Comparison of ENCODE assay signal across 1 cellular context in the genomic region with DNA sequence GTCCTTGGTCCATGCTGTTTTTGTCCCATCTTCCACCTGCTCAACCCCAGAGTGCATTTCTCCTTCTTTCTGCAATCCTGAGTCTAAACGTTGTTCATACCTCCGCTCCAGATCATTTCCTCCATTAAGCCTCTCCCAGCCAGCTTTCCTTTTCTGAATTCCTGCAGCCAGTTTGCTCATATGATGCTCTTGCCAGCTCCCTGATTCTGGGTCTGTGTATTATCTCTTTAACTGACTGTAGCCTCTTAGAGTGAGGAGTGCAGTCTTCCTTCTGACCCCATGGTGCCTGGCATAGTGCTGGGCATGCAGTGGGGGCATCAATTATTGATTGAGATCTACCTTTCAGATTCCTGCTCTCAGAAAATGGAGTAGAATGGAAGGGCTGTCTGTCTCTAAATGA.
TF ChIP-seq lines count a peak whose summit lies in the region.

No MANE protein-coding gene starts in this region.

TF ChIP-seq in IMR-90, 13 proteins besides CTCF, POLR2A, EP300 and RAD21 (continued from another document):
- TF ChIP-seq, protein P1, sequence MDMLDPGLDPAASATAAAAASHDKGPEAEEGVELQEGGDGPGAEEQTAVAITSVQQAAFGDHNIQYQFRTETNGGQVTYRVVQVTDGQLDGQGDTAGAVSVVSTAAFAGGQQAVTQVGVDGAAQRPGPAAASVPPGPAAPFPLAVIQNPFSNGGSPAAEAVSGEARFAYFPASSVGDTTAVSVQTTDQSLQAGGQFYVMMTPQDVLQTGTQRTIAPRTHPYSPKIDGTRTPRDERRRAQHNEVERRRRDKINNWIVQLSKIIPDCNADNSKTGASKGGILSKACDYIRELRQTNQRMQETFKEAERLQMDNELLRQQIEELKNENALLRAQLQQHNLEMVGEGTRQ (IDR thresholded peaks at IDR 0.05; ENCODE audit: low read depth, low read length) = no peak
- TF ChIP-seq RFX5 (IDR thresholded peaks at IDR 0.05; ENCODE audit: low read depth, low read length) = no peak
